In genomic region chr2:12451726-12452125, GRCh38 we compare ENCODE assay signal across 9 cellular contexts.
DNase-seq lines count a peak whose midpoint lies in the region; ATAC-seq, FAIRE-seq and TF ChIP-seq lines count a peak whose summit lies in the region.
"Had no signal": no experiment of that assay in that cellular context is flagged by ENCODE, and none has a peak within 500 bp of the region (broad histone marks: within the 10 kb centered on the region; RNA-seq: fewer than 3 reads in every experiment).

No MANE protein-coding gene starts in this region.

- TF ChIP-seq CTCF in Loucy (conservative IDR thresholded peaks at IDR 0.05; ENCODE audit: low read length) (no peak), astrocyte (IDR thresholded peaks at IDR 0.05; ENCODE audit: insufficient read depth, low read depth, low read length) (no peak)

- no peak overlapping the region for H3K4me3 Mint-ChIP-seq in astrocyte (ENCODE audit: unreplicated experiment)
- peak overlapping the region; percentile 54 to 80 (median 73) for H3K4me3 Mint-ChIP-seq in naive thymus-derived CD4-positive, alpha-beta T cell

- no peaks in the 10 kb centered on the region for H3K79me2 ChIP-seq in Loucy (ENCODE audit: insufficient read depth, low read length)
- no peaks in the 10 kb centered on the region for H3K79me2 ChIP-seq in astrocyte (ENCODE audit: insufficient read depth, low read length)

- no peaks in the 10 kb centered on the region for H3K36me3 Mint-ChIP-seq in astrocyte (ENCODE audit: low read depth, unreplicated experiment)
- peaks cover 0 to 5% (median 0%) of the 10 kb centered on the region in 5 donors for H3K36me3 Mint-ChIP-seq in naive thymus-derived CD4-positive, alpha-beta T cell

- no peaks in the 10 kb centered on the region for H3K9me3 Mint-ChIP-seq in astrocyte (ENCODE audit: unreplicated experiment)
- peaks cover 0 to 7% (median 0%) of the 10 kb centered on the region in 11 donors for H3K9me3 Mint-ChIP-seq in naive thymus-derived CD4-positive, alpha-beta T cell

- peaks cover 9% of the 10 kb centered on the region; the same call in 1 of the 2 replicates for H3F3A ChIP-seq in Loucy (ENCODE audit: low read depth)

- peak; percentile 39 for ATAC-seq in naive thymus-derived CD4-positive, alpha-beta T cell
- no peak for ATAC-seq in GM18502 (IDR thresholded peaks at IDR 0.05; ENCODE audit: poor library complexity, unreplicated experiment)

- DNase-seq in astrocyte (ENCODE audit: low read depth) (no peak), HPDE6-E6E7 (ENCODE audit: extremely low spot score) (no peak), NCI-H2107 treated with DMSO at 0.1 percent for 48 hours (lab: John Stamatoyannopoulos, UW; ENCODE audit: unreplicated experiment) (no peak)
- DNase-seq in naive thymus-derived CD4-positive, alpha-beta T cell, result peak in 1 of 9 donors; percentile 22
- DNase-seq in effector CD4-positive, alpha-beta T cell, result no peak
- DNase-seq: stimulated activated CD4-positive, alpha-beta T cell treated with anti-CD3 and anti-CD28 coated beads, Interleukin-2, amount 100 ng/mL, for 48 hours had no signal

- H3K27me3 ChIP-seq in BLaER1 treated with 17β-estradiol and CSF1 and Interleukin-3, amounts not matched to agents 10 nM and 100 nM, result no peaks in the 10 kb centered on the region
- H3K27me3 ChIP-seq in Loucy (ENCODE audit: insufficient read depth, low read length, poor library complexity, severe bottlenecking), result no peaks in the 10 kb centered on the region
- no peaks in the 10 kb centered on the region for H3K27me3 ChIP-seq in astrocyte (ENCODE audit: insufficient read depth, low read length)
- H3K27me3 ChIP-seq in naive thymus-derived CD4-positive, alpha-beta T cell (ENCODE audit: control insufficient read depth in 2 of 2, insufficient read depth in 2 of 2, low read length in 2 of 2), result no peaks in the 10 kb centered on the region

- no peaks in the 10 kb centered on the region for H3K36me3 ChIP-seq in BLaER1 treated with 17β-estradiol and CSF1 and Interleukin-3, amounts not matched to agents 10 nM and 100 nM
- no peaks in the 10 kb centered on the region for H3K36me3 ChIP-seq in Loucy (ENCODE audit: insufficient read depth, low read length)
- no peaks in the 10 kb centered on the region for H3K36me3 ChIP-seq in astrocyte (ENCODE audit: insufficient read depth, low read length)
- H3K36me3 ChIP-seq in naive thymus-derived CD4-positive, alpha-beta T cell (ENCODE audit: control insufficient read depth in 2 of 3, insufficient read depth in 3 of 3, low read length in 3 of 3), result no peaks in the 10 kb centered on the region

- H4K20me1 ChIP-seq in BLaER1 treated with 17β-estradiol and CSF1 and Interleukin-3, amounts not matched to agents 10 nM and 100 nM, result no peaks in the 10 kb centered on the region
- H4K20me1 ChIP-seq in Loucy (ENCODE audit: insufficient read depth, low read length, poor library complexity, severe bottlenecking) (no peaks in the 10 kb centered on the region), astrocyte (ENCODE audit: insufficient read depth, low read length) (no peaks in the 10 kb centered on the region)

- H3K27ac Mint-ChIP-seq in astrocyte (ENCODE audit: unreplicated experiment), result no peak overlapping the region
- H3K27ac Mint-ChIP-seq in naive thymus-derived CD4-positive, alpha-beta T cell, result peak overlapping the region; percentile 61 to 89 (median 83)

- CTCF ChIA-PET in naive thymus-derived CD4-positive, alpha-beta T cell (lab: Charles Lee), result interaction anchor here (0.8 to 1.9 kb wide), 4 partner anchors 14 to 265 kb away, joined by 3 to 8 read pairs (median 4); partner anchors contain the start of gene TRIB2

- H3K4me2 ChIP-seq in BLaER1 treated with 17β-estradiol and CSF1 and Interleukin-3, amounts not matched to agents 10 nM and 100 nM, result peak overlapping the region; percentile 39 to 67 (median 58)
- H3K4me2 ChIP-seq in Loucy (ENCODE audit: low read depth, low read length, poor library complexity, severe bottlenecking) (peak overlapping the region; percentile 74), astrocyte (ENCODE audit: low read length) (peak overlapping the region; percentile 31)

- no peak for FAIRE-seq in astrocyte (lab: Jason Lieb, UNC)

- peaks cover 0 to 7% (median 0%) of the 10 kb centered on the region in 11 experiments; a peak in 4 of 22 replicates for H3K9me3 ChIP-seq in BLaER1 treated with 17β-estradiol and CSF1 and Interleukin-3, amounts not matched to agents 10 nM and 100 nM (replicated peaks in 1 of 11)
- H3K9me3 ChIP-seq in Loucy (ENCODE audit: insufficient read depth, low read depth, low read length) (no peaks in the 10 kb centered on the region), astrocyte (ENCODE audit: insufficient read depth, low read depth, low read length) (no peaks in the 10 kb centered on the region)
- H3K9me3 ChIP-seq in naive thymus-derived CD4-positive, alpha-beta T cell (ENCODE audit: control insufficient read depth in 2 of 3, low read length in 3 of 3), result no peaks in the 10 kb centered on the region

- H3K4me1 ChIP-seq in BLaER1 treated with 17β-estradiol and CSF1 and Interleukin-3, amounts not matched to agents 10 nM and 100 nM, result peaks cover 11 to 45% (median 23%) of the 10 kb centered on the region in 10 experiments
- H3K4me1 ChIP-seq in Loucy (ENCODE audit: insufficient read depth, low read length, poor library complexity, severe bottlenecking) (peaks cover 32% of the 10 kb centered on the region), astrocyte (ENCODE audit: insufficient read depth, low read length) (peaks cover 4% of the 10 kb centered on the region)
- peaks cover 11 to 12% of the 10 kb centered on the region in 2 donors for H3K4me1 ChIP-seq in naive thymus-derived CD4-positive, alpha-beta T cell (ENCODE audit: control insufficient read depth in 2 of 2, insufficient read depth in 2 of 2, low read length in 2 of 2)

- H3K9me2 ChIP-seq in Loucy (replicated peaks; ENCODE audit: low read depth, low read length), result no peaks in the 10 kb centered on the region

- H3K9ac ChIP-seq in BLaER1 treated with 17β-estradiol and CSF1 and Interleukin-3, amounts not matched to agents 10 nM and 100 nM, result peak overlapping the region in 4 of 11 experiments; percentile 12 to 33 (median 14); a peak in 5 of 22 replicates
- peak overlapping the region; percentile 67 for H3K9ac ChIP-seq in Loucy (ENCODE audit: low read depth, low read length, poor library complexity, severe bottlenecking)
- no peak overlapping the region for H3K9ac ChIP-seq in astrocyte (ENCODE audit: low read length)

- H3K4me3 ChIP-seq in BLaER1 treated with 17β-estradiol and CSF1 and Interleukin-3, amounts not matched to agents 10 nM and 100 nM, result no peak overlapping the region
- H3K4me3 ChIP-seq in Loucy (ENCODE audit: low read length, poor library complexity, severe bottlenecking) (peak overlapping the region; percentile 66), astrocyte (ENCODE audit: insufficient read depth, low read depth, low read length) (no peak overlapping the region)
- H3K4me3 ChIP-seq in naive thymus-derived CD4-positive, alpha-beta T cell (ENCODE audit: low read length), result peak overlapping the region; percentile 29

- peaks cover 24% of the 10 kb centered on the region for H3K4me1 Mint-ChIP-seq in astrocyte (ENCODE audit: low read depth, unreplicated experiment)
- peaks cover 21 to 57% (median 39%) of the 10 kb centered on the region in 7 donors for H3K4me1 Mint-ChIP-seq in naive thymus-derived CD4-positive, alpha-beta T cell

- H3K27ac ChIP-seq in BLaER1 treated with 17β-estradiol and CSF1 and Interleukin-3, amounts not matched to agents 10 nM and 100 nM, result peak overlapping the region in 9 of 11 experiments; percentile 6 to 63 (median 41); a peak in 14 of 22 replicates
- H3K27ac ChIP-seq in astrocyte (ENCODE audit: low read depth, low read length), result no peak overlapping the region
- H3K27ac ChIP-seq in naive thymus-derived CD4-positive, alpha-beta T cell (ENCODE audit: low read depth, low read length), result peak overlapping the region; percentile 36

- POLR2A ChIA-PET in naive thymus-derived CD4-positive, alpha-beta T cell (lab: Charles Lee), result interaction anchor here (0.9 to 1.2 kb wide), 4 partner anchors 9 to 265 kb away, joined by 3 to 8 read pairs (median 4); partner anchors contain the start of gene TRIB2

- H2AFZ ChIP-seq in Loucy (ENCODE audit: low read length), result peak overlapping the region; percentile 81
- H2AFZ ChIP-seq in astrocyte (ENCODE audit: low read depth, low read length), result no peak overlapping the region

- no peaks in the 10 kb centered on the region for H3K27me3 Mint-ChIP-seq in astrocyte (ENCODE audit: low read depth, unreplicated experiment)
- no peaks in the 10 kb centered on the region for H3K27me3 Mint-ChIP-seq in naive thymus-derived CD4-positive, alpha-beta T cell

- intact Hi-C loops in naive thymus-derived CD4-positive, alpha-beta T cell (cut with micrococcal nuclease), result loop anchor here (2.0 kb wide), 2 partner anchors 15 to 21 kb away; no protein-coding TSS in a partner anchor

Comparison
In these comparisons a context has a peak if more than half of its experiments do, and no peak if none do; other contexts are left out.
1. H3K4me3 ChIP-seq: peak in Loucy (single experiment) and naive thymus-derived CD4-positive, alpha-beta T cell (single experiment); none in BLaER1 treated with 17β-estradiol and CSF1 and Interleukin-3, amounts not matched to agents 10 nM and 100 nM (0 of 10) and astrocyte (single experiment).
2. Peak in every context shown above with its lines, with median percentiles within 50 percentile points of each other: H3K4me2 ChIP-seq.